1 cellular context compared by ENCODE assay signal in the genomic region with DNA sequence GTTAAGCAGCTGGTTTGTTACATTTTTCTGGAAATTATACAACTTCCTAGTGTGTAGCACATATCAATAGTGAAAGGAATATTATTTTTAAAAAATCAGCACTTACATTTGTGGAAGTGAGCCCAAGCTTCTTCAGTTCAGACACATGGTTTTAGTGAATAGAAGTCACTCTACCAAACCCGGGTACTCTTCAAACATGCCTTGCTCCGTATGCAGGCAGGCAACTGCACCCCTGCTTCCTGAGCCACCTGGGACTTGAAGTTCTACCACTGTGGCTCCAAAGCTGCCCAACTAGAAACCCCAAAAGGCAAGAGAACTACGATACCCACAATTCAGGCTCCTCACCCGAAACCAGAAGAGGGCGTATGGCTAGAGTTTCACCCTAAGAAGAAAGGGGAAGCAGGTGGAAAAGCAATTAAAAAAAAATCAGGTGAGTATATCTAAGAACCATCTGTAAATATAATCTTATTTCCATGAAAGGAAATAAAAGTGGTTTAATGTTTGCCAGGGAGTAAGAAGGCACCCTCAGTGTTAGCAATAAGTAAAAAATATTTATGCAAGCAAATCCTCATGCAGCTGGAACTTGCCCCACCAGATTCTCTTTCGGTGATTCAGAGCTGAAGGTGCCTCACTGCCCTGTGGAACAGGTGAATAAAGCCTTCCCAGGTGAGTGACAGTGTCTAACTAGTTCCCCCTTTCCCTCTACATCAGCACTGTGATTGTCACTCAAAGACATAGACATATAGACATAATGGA.
TF ChIP-seq lines count a peak whose summit lies in the region.

A gene with protein sequence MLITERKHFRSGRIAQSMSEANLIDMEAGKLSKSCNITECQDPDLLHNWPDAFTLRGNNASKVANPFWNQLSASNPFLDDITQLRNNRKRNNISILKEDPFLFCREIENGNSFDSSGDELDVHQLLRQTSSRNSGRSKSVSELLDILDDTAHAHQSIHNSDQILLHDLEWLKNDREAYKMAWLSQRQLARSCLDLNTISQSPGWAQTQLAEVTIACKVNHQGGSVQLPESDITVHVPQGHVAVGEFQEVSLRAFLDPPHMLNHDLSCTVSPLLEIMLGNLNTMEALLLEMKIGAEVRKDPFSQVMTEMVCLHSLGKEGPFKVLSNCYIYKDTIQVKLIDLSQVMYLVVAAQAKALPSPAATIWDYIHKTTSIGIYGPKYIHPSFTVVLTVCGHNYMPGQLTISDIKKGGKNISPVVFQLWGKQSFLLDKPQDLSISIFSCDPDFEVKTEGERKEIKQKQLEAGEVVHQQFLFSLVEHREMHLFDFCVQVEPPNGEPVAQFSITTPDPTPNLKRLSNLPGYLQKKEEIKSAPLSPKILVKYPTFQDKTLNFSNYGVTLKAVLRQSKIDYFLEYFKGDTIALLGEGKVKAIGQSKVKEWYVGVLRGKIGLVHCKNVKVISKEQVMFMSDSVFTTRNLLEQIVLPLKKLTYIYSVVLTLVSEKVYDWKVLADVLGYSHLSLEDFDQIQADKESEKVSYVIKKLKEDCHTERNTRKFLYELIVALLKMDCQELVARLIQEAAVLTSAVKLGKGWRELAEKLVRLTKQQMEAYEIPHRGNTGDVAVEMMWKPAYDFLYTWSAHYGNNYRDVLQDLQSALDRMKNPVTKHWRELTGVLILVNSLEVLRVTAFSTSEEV (minus strand): TSS at position 192 of the 756 bp plus-strand sequence. CDS start 55,522 bp downstream, outside the sequence.

TF ChIP-seq in K562, 482 proteins besides CTCF, POLR2A, EP300 and RAD21 (continued from another document and continues in another):
- no peak for TF ChIP-seq ZBTB49 (CRISPR knock-in tag; IDR thresholded peaks at IDR 0.05; ENCODE audit: borderline replicate concordance)
- no peak for TF ChIP-seq NFYB (IDR thresholded peaks at IDR 0.05; ENCODE audit: extremely low read depth, insufficient read length)
- TF ChIP-seq ZNF41 (CRISPR knock-in tag; conservative IDR thresholded peaks at IDR 0.05): no peak
- TF ChIP-seq PPARD (CRISPR knock-in tag; IDR thresholded peaks at IDR 0.05): no peak
- TF ChIP-seq FOXK1 (CRISPR knock-in tag; IDR thresholded peaks at IDR 0.05; ENCODE audit: borderline replicate concordance): no peak
- TF ChIP-seq, protein P1, sequence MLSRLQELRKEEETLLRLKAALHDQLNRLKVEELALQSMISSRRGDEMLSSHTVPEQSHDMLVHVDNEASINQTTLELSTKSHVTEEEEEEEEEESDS (CRISPR knock-in tag; IDR thresholded peaks at IDR 0.05): no peak
- TF ChIP-seq MBD2 (IDR thresholded peaks at IDR 0.05; ENCODE audit: borderline replicate concordance, low read depth): peak; percentile 53; the same call in 1 of the 2 replicates
- TF ChIP-seq XRCC4 (IDR thresholded peaks at IDR 0.05; ENCODE audit: extremely low read depth, insufficient read depth, insufficient read length): no peak
- no peak for TF ChIP-seq ZFPM2 (CRISPR knock-in tag; IDR thresholded peaks at IDR 0.05)
- no peak for TF ChIP-seq SAP30 (IDR thresholded peaks at IDR 0.05; ENCODE audit: borderline replicate concordance, insufficient read depth, low read depth, low read length, poor library complexity, severe bottlenecking)
- no peak for TF ChIP-seq GABPB1 (CRISPR knock-in tag; IDR thresholded peaks at IDR 0.05)
- peak; percentile 69; the same call in 1 of the 2 replicates for TF ChIP-seq ATF7 (IDR thresholded peaks at IDR 0.05)
- TF ChIP-seq EHMT2 (IDR thresholded peaks at IDR 0.05): no peak
- no peak for TF ChIP-seq MEF2D (tag; conservative IDR thresholded peaks at IDR 0.05; ENCODE audit: low read depth)
- peak; percentile 11; the same call in 1 of the 2 replicates for TF ChIP-seq ESRRA (IDR thresholded peaks at IDR 0.05; ENCODE audit: borderline replicate concordance, low read depth)
- TF ChIP-seq, protein P2, sequence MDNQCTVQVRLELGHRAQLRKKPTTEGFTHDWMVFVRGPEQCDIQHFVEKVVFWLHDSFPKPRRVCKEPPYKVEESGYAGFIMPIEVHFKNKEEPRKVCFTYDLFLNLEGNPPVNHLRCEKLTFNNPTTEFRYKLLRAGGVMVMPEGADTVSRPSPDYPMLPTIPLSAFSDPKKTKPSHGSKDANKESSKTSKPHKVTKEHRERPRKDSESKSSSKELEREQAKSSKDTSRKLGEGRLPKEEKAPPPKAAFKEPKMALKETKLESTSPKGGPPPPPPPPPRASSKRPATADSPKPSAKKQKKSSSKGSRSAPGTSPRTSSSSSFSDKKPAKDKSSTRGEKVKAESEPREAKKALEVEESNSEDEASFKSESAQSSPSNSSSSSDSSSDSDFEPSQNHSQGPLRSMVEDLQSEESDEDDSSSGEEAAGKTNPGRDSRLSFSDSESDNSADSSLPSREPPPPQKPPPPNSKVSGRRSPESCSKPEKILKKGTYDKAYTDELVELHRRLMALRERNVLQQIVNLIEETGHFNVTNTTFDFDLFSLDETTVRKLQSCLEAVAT (IDR thresholded peaks at IDR 0.05): no peak; a peak in 2 of 4 replicates
- no peak for TF ChIP-seq ZNF354B (CRISPR knock-in tag; IDR thresholded peaks at IDR 0.05)
- no peak for TF ChIP-seq ZNF311 (CRISPR knock-in tag; IDR thresholded peaks at IDR 0.05)
- no peak for TF ChIP-seq POLR2G (IDR thresholded peaks at IDR 0.05; ENCODE audit: low read depth, low read length)
- no peak for TF ChIP-seq HINFP (tag; conservative IDR thresholded peaks at IDR 0.05; ENCODE audit: low read depth)
- TF ChIP-seq GATA2 (CRISPR knock-in tag; IDR thresholded peaks at IDR 0.05): no peak
- TF ChIP-seq SP2 (IDR thresholded peaks at IDR 0.05; ENCODE audit: extremely low read depth, low read depth, low read length, poor library complexity, severe bottlenecking): no peak
- TF ChIP-seq FOXA1 (IDR thresholded peaks at IDR 0.05; ENCODE audit: borderline replicate concordance): no peak
- TF ChIP-seq ZNF395 (CRISPR knock-in tag; IDR thresholded peaks at IDR 0.05): peak; percentile 62; the same call in 1 of the 2 replicates
- peak; percentile 81 for TF ChIP-seq MTA1 (IDR thresholded peaks at IDR 0.05; ENCODE audit: borderline replicate concordance)
- 0 out of 4 replicates have a peak, but pooled peaks of 1 of the 2 experiments have one; percentile 18 for TF ChIP-seq RCOR1 (IDR thresholded peaks at IDR 0.05; ENCODE audit: borderline replicate concordance in 1 of 2, low read depth in 2 of 2, low read length in 2 of 2)
- no peak for TF ChIP-seq JUN (IDR thresholded peaks at IDR 0.05; ENCODE audit: borderline replicate concordance, low read depth, low read length)
- no peak for TF ChIP-seq JUN (CRISPR knock-in tag; IDR thresholded peaks at IDR 0.05; ENCODE audit: borderline replicate concordance)
- no peak for TF ChIP-seq SMAD1 (IDR thresholded peaks at IDR 0.05; ENCODE audit: low read depth, low read length, partially characterized antibody)
- no peak for TF ChIP-seq TFE3 (CRISPR knock-in tag; IDR thresholded peaks at IDR 0.05)
- TF ChIP-seq CCAR2 (IDR thresholded peaks at IDR 0.05; ENCODE audit: low read depth, low read length): no peak
- TF ChIP-seq, protein P3, sequence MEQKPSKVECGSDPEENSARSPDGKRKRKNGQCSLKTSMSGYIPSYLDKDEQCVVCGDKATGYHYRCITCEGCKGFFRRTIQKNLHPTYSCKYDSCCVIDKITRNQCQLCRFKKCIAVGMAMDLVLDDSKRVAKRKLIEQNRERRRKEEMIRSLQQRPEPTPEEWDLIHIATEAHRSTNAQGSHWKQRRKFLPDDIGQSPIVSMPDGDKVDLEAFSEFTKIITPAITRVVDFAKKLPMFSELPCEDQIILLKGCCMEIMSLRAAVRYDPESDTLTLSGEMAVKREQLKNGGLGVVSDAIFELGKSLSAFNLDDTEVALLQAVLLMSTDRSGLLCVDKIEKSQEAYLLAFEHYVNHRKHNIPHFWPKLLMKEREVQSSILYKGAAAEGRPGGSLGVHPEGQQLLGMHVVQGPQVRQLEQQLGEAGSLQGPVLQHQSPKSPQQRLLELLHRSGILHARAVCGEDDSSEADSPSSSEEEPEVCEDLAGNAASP (IDR thresholded peaks at IDR 0.05): no peak
- 0 out of 2 replicates have a peak, but pooled peaks have one; percentile 24 for TF ChIP-seq POLR2H (tag; IDR thresholded peaks at IDR 0.05; ENCODE audit: low read depth)
- TF ChIP-seq TAF15 (IDR thresholded peaks at IDR 0.05; ENCODE audit: low read depth, low read length): no peak
- TF ChIP-seq VEZF1 (CRISPR knock-in tag; IDR thresholded peaks at IDR 0.05): peak; percentile 62
- TF ChIP-seq EP400 (IDR thresholded peaks at IDR 0.05): peak; percentile 70
- TF ChIP-seq IFI16 (CRISPR knock-in tag; IDR thresholded peaks at IDR 0.05): no peak
- no peak for TF ChIP-seq MIER1 (IDR thresholded peaks at IDR 0.05; ENCODE audit: low read depth)
- TF ChIP-seq, protein P4, sequence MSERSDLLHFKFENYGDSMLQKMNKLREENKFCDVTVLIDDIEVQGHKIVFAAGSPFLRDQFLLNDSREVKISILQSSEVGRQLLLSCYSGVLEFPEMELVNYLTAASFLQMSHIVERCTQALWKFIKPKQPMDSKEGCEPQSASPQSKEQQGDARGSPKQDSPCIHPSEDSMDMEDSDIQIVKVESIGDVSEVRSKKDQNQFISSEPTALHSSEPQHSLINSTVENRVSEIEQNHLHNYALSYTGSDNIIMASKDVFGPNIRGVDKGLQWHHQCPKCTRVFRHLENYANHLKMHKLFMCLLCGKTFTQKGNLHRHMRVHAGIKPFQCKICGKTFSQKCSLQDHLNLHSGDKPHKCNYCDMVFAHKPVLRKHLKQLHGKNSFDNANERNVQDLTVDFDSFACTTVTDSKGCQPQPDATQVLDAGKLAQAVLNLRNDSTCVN (CRISPR knock-in tag; IDR thresholded peaks at IDR 0.05): no peak
- no peak for TF ChIP-seq MTA3 (IDR thresholded peaks at IDR 0.05; ENCODE audit: borderline replicate concordance)
- peak; percentile 74 for TF ChIP-seq ELF1 (tag; IDR thresholded peaks at IDR 0.05)
- TF ChIP-seq HCFC1 (IDR thresholded peaks at IDR 0.05; ENCODE audit: low read depth, low read length): peak; percentile 97
- no peak for TF ChIP-seq SRF (CRISPR knock-in tag; IDR thresholded peaks at IDR 0.05)
- TF ChIP-seq ZNF551 (CRISPR knock-in tag; IDR thresholded peaks at IDR 0.05): no peak
- no peak for TF ChIP-seq ZNF75A (CRISPR knock-in tag; IDR thresholded peaks at IDR 0.05)
- no peak for TF ChIP-seq DNMT1 (IDR thresholded peaks at IDR 0.05)
- TF ChIP-seq KLF16 (IDR thresholded peaks at IDR 0.05): 0 out of 2 replicates have a peak, but pooled peaks have one; percentile 21
- TF ChIP-seq TAF9B (IDR thresholded peaks at IDR 0.05; ENCODE audit: partially characterized antibody): peak; percentile 65
- TF ChIP-seq TCF7 (IDR thresholded peaks at IDR 0.05; ENCODE audit: borderline replicate concordance): no peak
